Comparison of ENCODE assay signal across 16 cellular contexts in the genomic region with DNA sequence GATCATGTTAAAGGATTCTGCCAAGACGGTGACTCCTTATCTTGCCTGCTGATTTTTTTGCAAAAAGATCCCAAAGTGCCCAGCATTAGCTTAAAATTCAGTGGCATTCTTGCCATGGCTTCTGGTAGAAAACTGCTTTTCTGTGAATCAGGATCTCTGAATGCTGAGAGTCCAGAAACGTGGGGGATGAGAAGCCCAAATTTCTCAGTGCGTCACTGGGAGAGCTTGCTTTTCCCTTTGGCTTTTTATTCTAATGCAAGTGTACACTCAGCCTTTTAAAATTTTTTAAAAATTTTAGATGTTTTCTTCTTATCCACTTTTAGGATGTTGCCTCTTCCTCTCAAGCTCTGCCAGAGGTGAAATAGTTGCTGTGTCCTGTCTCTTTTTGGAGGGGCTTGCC.
DNase-seq lines count a peak whose midpoint lies in the region; ATAC-seq and TF ChIP-seq lines count a peak whose summit lies in the region.
"Had no signal": no experiment of that assay in that cellular context is flagged by ENCODE, and none has a peak within 500 bp of the region (broad histone marks: within the 10 kb centered on the region; RNA-seq: fewer than 3 reads in every experiment).

No MANE protein-coding gene starts in this region.

- no peak overlapping the region for H2AFZ ChIP-seq in smooth muscle cell (ENCODE audit: low read depth)

- no peak for DNase-seq in HFFc6
- no peak for DNase-seq in RWPE1 (ENCODE audit: low spot score)
- peak; percentile 31 to 74 for DNase-seq in foreskin keratinocyte
- no peak for DNase-seq in smooth muscle cell (lab: John Stamatoyannopoulos, UW; ENCODE audit: unreplicated experiment)
- no peak for DNase-seq in effector CD8-positive, alpha-beta T cell (lab: John Stamatoyannopoulos, UW)
- DNase-seq in dorsolateral prefrontal cortex, result no peak
- DNase-seq: Calu3; CD8-positive, alpha-beta T cell; DMS79 treated with DMSO at 0.1 percent for 48 hours; GF-D8; H9 had no signal

- H3K9me3 ChIP-seq in smooth muscle cell (replicated peaks; ENCODE audit: low read depth), result no peaks in the 10 kb centered on the region

- POLR2A ChIA-PET in RWPE1 (lab: Yijun Ruan, JAX; ENCODE audit: low non-redundant PET), result no interaction called here

- no peaks in the 10 kb centered on the region for H4K20me1 ChIP-seq in smooth muscle cell (ENCODE audit: low read depth)
- H4K20me1 ChIP-seq: BLaER1 treated with 17β-estradiol and CSF1 and Interleukin-3, amounts not matched to agents 10 nM and 100 nM had no signal

- no peak overlapping the region for H3K4me3 ChIP-seq in smooth muscle cell
- H3K4me3 ChIP-seq in dorsolateral prefrontal cortex, result no peak overlapping the region
- H3K4me3 ChIP-seq: BLaER1 treated with 17β-estradiol and CSF1 and Interleukin-3, amounts not matched to agents 10 nM and 100 nM had no signal

- no peak for ATAC-seq in foreskin keratinocyte
- ATAC-seq in HG02852 (IDR thresholded peaks at IDR 0.05; ENCODE audit: unreplicated experiment), result no peak
- ATAC-seq: CD8-positive, alpha-beta T cell; HepG2 had no signal

- H3K27me3 ChIP-seq in foreskin keratinocyte (no peaks in the 10 kb centered on the region), smooth muscle cell (ENCODE audit: low read depth) (no peaks in the 10 kb centered on the region), dorsolateral prefrontal cortex (peaks cover 0 to 4% (median 0%) of the 10 kb centered on the region in 45 donors)
- H3K27me3 ChIP-seq: BLaER1 treated with 17β-estradiol and CSF1 and Interleukin-3, amounts not matched to agents 10 nM and 100 nM had no signal

- no peaks in the 10 kb centered on the region for H3K36me3 ChIP-seq in smooth muscle cell (ENCODE audit: low read depth)
- H3K36me3 ChIP-seq: BLaER1 treated with 17β-estradiol and CSF1 and Interleukin-3, amounts not matched to agents 10 nM and 100 nM had no signal

- WGBS in smooth muscle cell (ENCODE audit: low lambda C conversion rate), result 91% methylated on average over 3 of the region's 3 CpGs

- peaks cover 7% of the 10 kb centered on the region for H3K9me3 Mint-ChIP-seq in HFFc6

- CTCF ChIA-PET in RWPE1 (lab: Yijun Ruan, JAX), result interaction anchor here (0.6 kb wide), 1 partner anchor 1286 kb away, joined by 4 read pairs; no protein-coding TSS in a partner anchor

- H3K4me3 Mint-ChIP-seq in HFFc6, result no peak overlapping the region
- H3K4me3 Mint-ChIP-seq: B cell; CD8-positive, alpha-beta T cell; H9; IgD-negative memory B cell had no signal

- H3K27ac Mint-ChIP-seq in HFFc6, result peak overlapping the region; percentile 59
- H3K27ac Mint-ChIP-seq: B cell; CD8-positive, alpha-beta T cell; IgD-negative memory B cell had no signal

- intact Hi-C loops in dorsolateral prefrontal cortex (cut with DNase I), result no loop called here

- H3K4me1 Mint-ChIP-seq in HFFc6 (ENCODE audit: low read depth), result peaks cover 29% of the 10 kb centered on the region
- H3K4me1 Mint-ChIP-seq: B cell, H9, IgD-negative memory B cell had no signal

- H3K4me1 ChIP-seq in foreskin keratinocyte, result peaks cover 33% of the 10 kb centered on the region
- no peaks in the 10 kb centered on the region for H3K4me1 ChIP-seq in smooth muscle cell (ENCODE audit: low read depth)
- H3K4me1 ChIP-seq: BLaER1 treated with 17β-estradiol and CSF1 and Interleukin-3, amounts not matched to agents 10 nM and 100 nM had no signal

- no peaks in the 10 kb centered on the region for H3F3A ChIP-seq in smooth muscle cell (ENCODE audit: low read depth)

- H3K9ac ChIP-seq in smooth muscle cell (ENCODE audit: low read depth), result no peak overlapping the region
- H3K9ac ChIP-seq: BLaER1 treated with 17β-estradiol and CSF1 and Interleukin-3, amounts not matched to agents 10 nM and 100 nM had no signal

- H3K4me2 ChIP-seq in smooth muscle cell, result no peak overlapping the region
- H3K4me2 ChIP-seq: BLaER1 treated with 17β-estradiol and CSF1 and Interleukin-3, amounts not matched to agents 10 nM and 100 nM had no signal

- no peaks in the 10 kb centered on the region; the same call in 1 of the 2 replicates for H3K27me3 Mint-ChIP-seq in HFFc6 (ENCODE audit: insufficient read depth)
- H3K27me3 Mint-ChIP-seq: B cell, IgD-negative memory B cell had no signal

- peak overlapping the region; percentile 62 for H3K27ac ChIP-seq in RWPE1
- peak overlapping the region; percentile 75 for H3K27ac ChIP-seq in foreskin keratinocyte
- peak overlapping the region; percentile 64 for H3K27ac ChIP-seq in smooth muscle cell (ENCODE audit: low read depth)
- peak overlapping the region in 1 of 59 donors; percentile 45 for H3K27ac ChIP-seq in dorsolateral prefrontal cortex
- H3K27ac ChIP-seq: BLaER1 treated with 17β-estradiol and CSF1 and Interleukin-3, amounts not matched to agents 10 nM and 100 nM had no signal

- no peaks in the 10 kb centered on the region for H3K79me2 ChIP-seq in smooth muscle cell (ENCODE audit: low read depth)

- H3K36me3 Mint-ChIP-seq in HFFc6 (ENCODE audit: low read depth), result peaks cover 4% of the 10 kb centered on the region; the same call in 1 of the 2 replicates
- H3K36me3 Mint-ChIP-seq: CD8-positive, alpha-beta T cell; IgD-negative memory B cell had no signal

- no peak for TF ChIP-seq CTCF in HFFc6 (IDR thresholded peaks at IDR 0.05)
- TF ChIP-seq CTCF in RWPE1 (conservative IDR thresholded peaks at IDR 0.05; ENCODE audit: low read depth), result no peak
- no peak for TF ChIP-seq CTCF in foreskin keratinocyte (conservative IDR thresholded peaks at IDR 0.05)
- no peak for TF ChIP-seq CTCF in smooth muscle cell (IDR thresholded peaks at IDR 0.05; ENCODE audit: borderline replicate concordance, insufficient read depth, poor library complexity, severe bottlenecking)
- no peak for TF ChIP-seq CTCF in dorsolateral prefrontal cortex (IDR thresholded peaks at IDR 0.05 in 54 of 56, conservative IDR thresholded peaks at IDR 0.05 in 2 of 56; ENCODE audit: low read depth in 1 of 56, partially characterized antibody in 56 of 56)

Comparison
In these comparisons a context has a peak if more than half of its experiments do, and no peak if none do; other contexts are left out.
1. DNase-seq: peak in foreskin keratinocyte (2 of 2); none in HFFc6 (single experiment), RWPE1 (single experiment), smooth muscle cell (single experiment), effector CD8-positive, alpha-beta T cell (single experiment) and dorsolateral prefrontal cortex (0 of 10).